ENCODE assay signal across 13 cellular contexts in the genomic region with DNA sequence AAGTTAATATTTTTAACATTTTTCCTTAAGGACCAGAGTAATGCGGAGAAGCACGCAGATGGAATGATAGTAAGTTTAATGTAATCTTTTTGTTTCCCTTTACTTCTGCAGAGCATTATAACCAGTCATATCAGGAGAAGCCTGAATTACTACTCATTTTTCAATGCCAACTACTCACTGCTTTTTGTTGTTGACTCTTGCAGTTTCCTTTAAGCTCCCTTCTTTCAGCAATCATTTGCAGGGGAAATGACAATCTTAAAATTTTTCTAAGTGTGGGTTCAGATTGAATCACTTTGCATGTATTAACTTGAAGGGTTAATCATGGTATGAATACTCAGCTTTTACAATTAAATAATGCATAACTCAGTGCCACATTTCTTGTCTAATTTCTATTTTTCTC.
DNase-seq lines count a peak whose midpoint lies in the region; ATAC-seq and TF ChIP-seq lines count a peak whose summit lies in the region.
"Had no signal": no experiment of that assay in that cellular context is flagged by ENCODE, and none has a peak within 500 bp of the region (broad histone marks: within the 10 kb centered on the region; RNA-seq: fewer than 3 reads in every experiment).

No MANE protein-coding gene starts in this region.

- H3K27ac Mint-ChIP-seq in activated T-cell treated with anti-CD3 and anti-CD28 coated beads, Interleukin-2, amount 50 U/mL, for 72 hours = no peak overlapping the region
- H3K27ac Mint-ChIP-seq in chondrocyte (ENCODE audit: unreplicated experiment) = peak overlapping the region; percentile 72
- H3K27ac Mint-ChIP-seq in stimulated activated effector memory CD8-positive, alpha-beta T cell treated with anti-CD3 and anti-CD28 coated beads, Interleukin-12 subunit alpha, Interleukin-12 subunit beta, amount 100 ng/mL, for 72 hours = no peak overlapping the region
- H3K27ac Mint-ChIP-seq: CD4-positive, alpha-beta T cell; GM23338 had no signal

- no peak overlapping the region for H3K4me3 Mint-ChIP-seq in activated T-cell treated with anti-CD3 and anti-CD28 coated beads, Interleukin-2, amount 50 U/mL, for 72 hours
- H3K4me3 Mint-ChIP-seq in chondrocyte (ENCODE audit: unreplicated experiment) = no peak overlapping the region
- H3K4me3 Mint-ChIP-seq in stimulated activated effector memory CD8-positive, alpha-beta T cell treated with anti-CD3 and anti-CD28 coated beads, Interleukin-12 subunit alpha, Interleukin-12 subunit beta, amount 100 ng/mL, for 72 hours = no peak overlapping the region
- H3K4me3 Mint-ChIP-seq: CD4-positive, alpha-beta T cell; GM23338 had no signal

- ATAC-seq in activated CD4-positive, CD25-positive, alpha-beta regulatory T cell treated with anti-CD3 and anti-CD28 coated beads, Interleukin-2, amount 50 U/mL, for 24 hours = peak; percentile 28 to 51
- ATAC-seq in activated T-cell treated with anti-CD3 and anti-CD28 coated beads, Interleukin-2, amount 50 U/mL, for 72 hours (replicated peaks in 1 of 2) = peak; percentile 76 to 93
- peak; percentile 83 for ATAC-seq in stimulated activated effector memory CD8-positive, alpha-beta T cell treated with anti-CD3 and anti-CD28 coated beads, Interleukin-12 subunit alpha, Interleukin-12 subunit beta, amount 100 ng/mL, for 72 hours
- ATAC-seq in GM19397 (IDR thresholded peaks at IDR 0.05; ENCODE audit: unreplicated experiment) = no peak
- ATAC-seq: A549, GM23338 had no signal

- peaks cover 0 to 2% of the 10 kb centered on the region in 2 donors for H3K9me3 Mint-ChIP-seq in activated T-cell treated with anti-CD3 and anti-CD28 coated beads, Interleukin-2, amount 50 U/mL, for 72 hours
- peaks cover 5% of the 10 kb centered on the region for H3K9me3 Mint-ChIP-seq in chondrocyte (ENCODE audit: low read depth)
- H3K9me3 Mint-ChIP-seq in stimulated activated effector memory CD8-positive, alpha-beta T cell treated with anti-CD3 and anti-CD28 coated beads, Interleukin-12 subunit alpha, Interleukin-12 subunit beta, amount 100 ng/mL, for 72 hours = no peaks in the 10 kb centered on the region
- H3K9me3 Mint-ChIP-seq: GM23338 had no signal

- no peak for DNase-seq in activated CD4-positive, CD25-positive, alpha-beta regulatory T cell treated with anti-CD3 and anti-CD28 coated beads, Interleukin-2, amount 50 U/mL, for 72 hours
- DNase-seq in activated T-cell treated with anti-CD3 and anti-CD28 coated beads, Interleukin-2, amount 50 U/mL, for 72 hours = no peak
- DNase-seq in activated T-cell treated with anti-CD3 and anti-CD28 coated beads, Interleukin-2, amount 50 U/mL, for 48 hours = no peak
- no peak for DNase-seq in chondrocyte (ENCODE audit: low spot score)
- DNase-seq in stimulated activated effector memory CD8-positive, alpha-beta T cell treated with anti-CD3 and anti-CD28 coated beads, Interleukin-12 subunit alpha, Interleukin-12 subunit beta, amount 100 ng/mL, for 72 hours (ENCODE audit: low spot score in 2 of 2) = no peak
- DNase-seq: AML-193; Caco-2; CD4-positive, alpha-beta T cell; HCEC 1CT had no signal

- peaks cover 5 to 12% of the 10 kb centered on the region in 2 donors for H3K36me3 Mint-ChIP-seq in activated T-cell treated with anti-CD3 and anti-CD28 coated beads, Interleukin-2, amount 50 U/mL, for 72 hours (ENCODE audit: insufficient read depth in 2 of 2)
- peaks cover 23% of the 10 kb centered on the region for H3K36me3 Mint-ChIP-seq in chondrocyte (ENCODE audit: low read depth)
- peaks cover 7% of the 10 kb centered on the region for H3K36me3 Mint-ChIP-seq in stimulated activated effector memory CD8-positive, alpha-beta T cell treated with anti-CD3 and anti-CD28 coated beads, Interleukin-12 subunit alpha, Interleukin-12 subunit beta, amount 100 ng/mL, for 72 hours

- H3K4me1 Mint-ChIP-seq in activated T-cell treated with anti-CD3 and anti-CD28 coated beads, Interleukin-2, amount 50 U/mL, for 72 hours (ENCODE audit: low read depth) = peaks cover 40% of the 10 kb centered on the region
- H3K4me1 Mint-ChIP-seq in chondrocyte (ENCODE audit: low read depth) = peaks cover 69% of the 10 kb centered on the region
- H3K4me1 Mint-ChIP-seq in stimulated activated effector memory CD8-positive, alpha-beta T cell treated with anti-CD3 and anti-CD28 coated beads, Interleukin-12 subunit alpha, Interleukin-12 subunit beta, amount 100 ng/mL, for 72 hours = peaks cover 9% of the 10 kb centered on the region

- no peak for TF ChIP-seq CTCF in chondrocyte (IDR thresholded peaks at IDR 0.05)

- no peaks in the 10 kb centered on the region for H3K27me3 Mint-ChIP-seq in activated T-cell treated with anti-CD3 and anti-CD28 coated beads, Interleukin-2, amount 50 U/mL, for 72 hours (ENCODE audit: low read depth)
- no peaks in the 10 kb centered on the region for H3K27me3 Mint-ChIP-seq in chondrocyte (ENCODE audit: low read depth)
- H3K27me3 Mint-ChIP-seq: CD4-positive, alpha-beta T cell had no signal
